In genomic region chr9:100591139-100591538, GRCh38 we compare ENCODE assay signal across 24 cellular contexts. TPM values are rescaled to one million over a fixed set of nuclear protein-coding genes. Genes with fewer than 3 reads are reported as not detected.
DNase-seq lines count a peak whose midpoint lies in the region; ATAC-seq and TF ChIP-seq lines count a peak whose summit lies in the region.
"Had no signal": no experiment of that assay in that cellular context is flagged by ENCODE, and none has a peak within 500 bp of the region (broad histone marks: within the 10 kb centered on the region; RNA-seq: fewer than 3 reads in every experiment).

No MANE protein-coding gene starts in this region.

- TF ChIP-seq POLR2A in gastrocnemius medialis (IDR thresholded peaks at IDR 0.05), result no peak

- intact Hi-C loops in gastrocnemius medialis (cut with DNase I; ENCODE audit: low total_unique reads), result loop anchor here (5.0 to 10.0 kb wide), 2 partner anchors 479 to 776 kb away; no protein-coding TSS in a partner anchor
- intact Hi-C loops in left ventricle myocardium inferior (cut with micrococcal nuclease), result no loop called here
- intact Hi-C loops in CD8-positive, alpha-beta T cell (cut with DNase I, micrococcal nuclease), result loop anchor here (10.0 kb wide), 4 partner anchors 376 to 1426 kb away; partner anchors contain the start of genes MRPL50 (in 1 of the 2) and ZNF189 (in 1 of the 2)

- H4K20me1 ChIP-seq in GM23338 (replicated peaks; ENCODE audit: insufficient read depth), result no peaks in the 10 kb centered on the region

- DNase-seq in GM23338 (ENCODE audit: low spot score) (no peak), glutamatergic neuron (no peak), gastrocnemius medialis (peak in 1 of 2 donors; percentile 35), left ventricle myocardium inferior (no peak), NCI-H1092 (lab: John Stamatoyannopoulos, UW) (no peak)
- DNase-seq in CD8-positive, alpha-beta memory T cell, result no peak
- DNase-seq in CD8-positive, alpha-beta T cell, result no peak
- DNase-seq: 8988T; ACHN; BE2C; DMS153; DND-41; H9; NCI-H1048; NCI-H1436; NCI-H187 treated with DMSO at 0.1 percent for 48 hours; NCI-H524; NCI-H82; NK-92 treated with Interleukin-12 subunit alpha and Interleukin-12 subunit beta, amount 100 ng/mL, for 24 hours; PC-3; SJCRH30 had no signal

- POLR2A ChIA-PET in CD8-positive, alpha-beta memory T cell (lab: Charles Lee), result no interaction called here
- POLR2A ChIA-PET in CD8-positive, alpha-beta T cell (lab: Charles Lee), result no interaction called here

- no peak overlapping the region for H3K4me2 ChIP-seq in GM23338

- CTCF ChIA-PET in CD8-positive, alpha-beta memory T cell (lab: Charles Lee), result interaction anchor here (1.7 to 1.8 kb wide), 2 partner anchors 10 to 11 kb away, joined by 5 to 7 read pairs; no protein-coding TSS in a partner anchor
- CTCF ChIA-PET in CD8-positive, alpha-beta T cell (lab: Charles Lee), result no interaction called here

- H2AFZ ChIP-seq in GM23338, result no peak overlapping the region

- ATAC-seq in GM23338 (peak; percentile 12; the same call in 1 of the 3 replicates), gastrocnemius medialis (peak; percentile 52 to 76)
- no peak for ATAC-seq in CD8-positive, alpha-beta T cell
- ATAC-seq: Right ventricle myocardium inferior had no signal

- H3K4me3 Mint-ChIP-seq in GM23338 (no peak overlapping the region), brain (no peak overlapping the region), glutamatergic neuron (ENCODE audit: unreplicated experiment) (no peak overlapping the region)
- H3K4me3 Mint-ChIP-seq in CD8-positive, alpha-beta memory T cell, result no peak overlapping the region
- H3K4me3 Mint-ChIP-seq in CD8-positive, alpha-beta T cell, result no peak overlapping the region
- H3K4me3 Mint-ChIP-seq: H9 had no signal

- TF ChIP-seq CTCF in GM23338 (conservative IDR thresholded peaks at IDR 0.05; ENCODE audit: low read depth in 2 of 2), result no peak
- TF ChIP-seq CTCF in brain (conservative IDR thresholded peaks at IDR 0.05), result no peak
- no peak for TF ChIP-seq CTCF in glutamatergic neuron (IDR thresholded peaks at IDR 0.05; ENCODE audit: partially characterized antibody, unreplicated experiment)
- no peak for TF ChIP-seq CTCF in gastrocnemius medialis (IDR thresholded peaks at IDR 0.05 in 4 of 5, conservative IDR thresholded peaks at IDR 0.05 in 1 of 5)
- no peak for TF ChIP-seq CTCF in left ventricle myocardium inferior (IDR thresholded peaks at IDR 0.05; ENCODE audit: borderline replicate concordance)
- no peak for TF ChIP-seq CTCF in CD8-positive, alpha-beta T cell (IDR thresholded peaks at IDR 0.05)

- H3K36me3 Mint-ChIP-seq in GM23338 (ENCODE audit: low read depth) (peaks cover 11% of the 10 kb centered on the region; the same call in 2 of the 3 replicates), brain (peaks cover 5% of the 10 kb centered on the region), glutamatergic neuron (ENCODE audit: unreplicated experiment) (no peaks in the 10 kb centered on the region)
- no peaks in the 10 kb centered on the region for H3K36me3 Mint-ChIP-seq in CD8-positive, alpha-beta memory T cell
- no peaks in the 10 kb centered on the region for H3K36me3 Mint-ChIP-seq in CD8-positive, alpha-beta T cell
- H3K36me3 Mint-ChIP-seq: CD14-positive monocyte had no signal

- in situ Hi-C loops in gastrocnemius medialis (cut with MboI; ENCODE audit: low sequenced_read_pairs in 4 of 4), result loop anchor here in 3 of 4 donors (10.0 to 25.0 kb wide), 4 partner anchors 76 to 156 kb away; partner anchors contain the start of gene MSANTD3 (in 1 of the 3)

- H3K36me3 ChIP-seq in GM23338 (ENCODE audit: insufficient read depth) (peaks cover 2% of the 10 kb centered on the region; the same call in 1 of the 2 replicates), gastrocnemius medialis (peaks cover 0 to 9% of the 10 kb centered on the region in 2 donors), left ventricle myocardium inferior (peaks cover 2% of the 10 kb centered on the region)
- no peaks in the 10 kb centered on the region for H3K36me3 ChIP-seq in CD8-positive, alpha-beta memory T cell (ENCODE audit: insufficient read depth, low read length)
- H3K36me3 ChIP-seq in CD8-positive, alpha-beta T cell (ENCODE audit: insufficient read depth, low read length), result no peaks in the 10 kb centered on the region
- H3K36me3 ChIP-seq: BE2C, SJCRH30 had no signal

- H3K4me1 ChIP-seq in GM23338 (ENCODE audit: insufficient read depth) (no peaks in the 10 kb centered on the region), gastrocnemius medialis (peaks cover 9 to 15% of the 10 kb centered on the region in 2 donors), left ventricle myocardium inferior (peaks cover 16% of the 10 kb centered on the region)
- no peaks in the 10 kb centered on the region for H3K4me1 ChIP-seq in CD8-positive, alpha-beta memory T cell (ENCODE audit: insufficient read depth, low read length)
- no peaks in the 10 kb centered on the region for H3K4me1 ChIP-seq in CD8-positive, alpha-beta T cell (ENCODE audit: insufficient read depth, low read length)
- H3K4me1 ChIP-seq: BE2C had no signal

- H3K27ac Mint-ChIP-seq in GM23338, result no peak overlapping the region
- H3K27ac Mint-ChIP-seq in brain, result peak overlapping the region in 3 of 5 experiments; percentile 12 to 49 (median 23)
- peak overlapping the region; percentile 28 for H3K27ac Mint-ChIP-seq in glutamatergic neuron (ENCODE audit: unreplicated experiment)
- no peak overlapping the region for H3K27ac Mint-ChIP-seq in CD8-positive, alpha-beta memory T cell
- H3K27ac Mint-ChIP-seq in CD8-positive, alpha-beta T cell, result no peak overlapping the region
- H3K27ac Mint-ChIP-seq: CD14-positive monocyte had no signal

- H3K4me3 ChIP-seq in GM23338 (no peak overlapping the region), gastrocnemius medialis (no peak overlapping the region), left ventricle myocardium inferior (no peak overlapping the region)
- no peak overlapping the region for H3K4me3 ChIP-seq in CD8-positive, alpha-beta memory T cell (ENCODE audit: low read length)
- no peak overlapping the region for H3K4me3 ChIP-seq in CD8-positive, alpha-beta T cell (ENCODE audit: low read depth, low read length)
- H3K4me3 ChIP-seq: SJCRH30 had no signal

- H3K27ac ChIP-seq in GM23338 (ENCODE audit: low read depth) (no peak overlapping the region), gastrocnemius medialis (peak overlapping the region; percentile 40 to 62 (median 52)), left ventricle myocardium inferior (replicated peaks) (no peak overlapping the region)
- no peak overlapping the region for H3K27ac ChIP-seq in CD8-positive, alpha-beta memory T cell (ENCODE audit: low read depth, low read length)
- no peak overlapping the region for H3K27ac ChIP-seq in CD8-positive, alpha-beta T cell (ENCODE audit: low read depth, low read length)
- H3K27ac ChIP-seq: SJCRH30 had no signal

- H3K27me3 ChIP-seq in GM23338 (ENCODE audit: insufficient read depth) (no peaks in the 10 kb centered on the region), gastrocnemius medialis (no peaks in the 10 kb centered on the region), left ventricle myocardium inferior (ENCODE audit: low read depth) (no peaks in the 10 kb centered on the region)
- H3K27me3 ChIP-seq in CD8-positive, alpha-beta memory T cell (ENCODE audit: insufficient read depth, low read length, poor library complexity, severe bottlenecking), result no peaks in the 10 kb centered on the region
- no peaks in the 10 kb centered on the region for H3K27me3 ChIP-seq in CD8-positive, alpha-beta T cell (ENCODE audit: insufficient read depth, low read length)
- H3K27me3 ChIP-seq: BE2C, SJCRH30 had no signal

- no peaks in the 10 kb centered on the region for H3K9me2 ChIP-seq in GM23338 (ENCODE audit: insufficient read depth)

- H3K79me2 ChIP-seq in GM23338 (replicated peaks; ENCODE audit: insufficient read depth), result no peaks in the 10 kb centered on the region

- H3F3A ChIP-seq in GM23338 (replicated peaks; ENCODE audit: low read depth), result no peaks in the 10 kb centered on the region

- no peaks in the 10 kb centered on the region for H3K9me3 ChIP-seq in gastrocnemius medialis
- no peaks in the 10 kb centered on the region for H3K9me3 ChIP-seq in left ventricle myocardium inferior (replicated peaks)
- no peaks in the 10 kb centered on the region for H3K9me3 ChIP-seq in CD8-positive, alpha-beta memory T cell (ENCODE audit: low read length)
- H3K9me3 ChIP-seq in CD8-positive, alpha-beta T cell (ENCODE audit: low read length), result no peaks in the 10 kb centered on the region
- H3K9me3 ChIP-seq: BE2C, SJCRH30 had no signal

- H3K27me3 Mint-ChIP-seq in GM23338 (ENCODE audit: insufficient read depth, low read depth, poor library complexity) (peaks cover 6% of the 10 kb centered on the region), brain (no peaks in the 10 kb centered on the region), glutamatergic neuron (ENCODE audit: unreplicated experiment) (peaks cover 4% of the 10 kb centered on the region)
- H3K27me3 Mint-ChIP-seq in CD8-positive, alpha-beta memory T cell, result peaks cover 0 to 4% of the 10 kb centered on the region in 2 donors
- H3K27me3 Mint-ChIP-seq in CD8-positive, alpha-beta T cell (ENCODE audit: low read depth), result no peaks in the 10 kb centered on the region

- peaks cover 3% of the 10 kb centered on the region; the same call in 1 of the 3 replicates for H3K9me3 Mint-ChIP-seq in GM23338
- no peaks in the 10 kb centered on the region for H3K9me3 Mint-ChIP-seq in brain
- peaks cover 10% of the 10 kb centered on the region for H3K9me3 Mint-ChIP-seq in glutamatergic neuron (ENCODE audit: unreplicated experiment)
- H3K9me3 Mint-ChIP-seq in CD8-positive, alpha-beta memory T cell, result no peaks in the 10 kb centered on the region
- H3K9me3 Mint-ChIP-seq in CD8-positive, alpha-beta T cell, result no peaks in the 10 kb centered on the region
- H3K9me3 Mint-ChIP-seq: H9 had no signal

- peaks cover 10% of the 10 kb centered on the region for H3K4me1 Mint-ChIP-seq in GM23338
- peaks cover 35% of the 10 kb centered on the region for H3K4me1 Mint-ChIP-seq in brain
- peaks cover 3% of the 10 kb centered on the region for H3K4me1 Mint-ChIP-seq in glutamatergic neuron (ENCODE audit: low read depth, unreplicated experiment)
- H3K4me1 Mint-ChIP-seq in CD8-positive, alpha-beta memory T cell, result peaks cover 0 to 5% (median 3%) of the 10 kb centered on the region in 3 donors
- H3K4me1 Mint-ChIP-seq in CD8-positive, alpha-beta T cell (ENCODE audit: low read depth), result peaks cover 4% of the 10 kb centered on the region

RNA-seq across cellular contexts. Expression of gene CAVIN4, which starts 13.3 kb away (rescaled TPM):
- total RNA-seq in GM23338 (2014; rRNA removed; shearing (Covaris generic)), result 6.0 and 7.9 TPM in 2 replicates
- 2.1 and 3.0 TPM in 2 replicates for polyA plus RNA-seq in GM23338 (2016; fragmentation: Nextera tagmentation; extraction: Ambion mirVana)
- polyA plus RNA-seq in brain (ENCODE audit: insufficient read depth, low read depth, low replicate concordance), result 3.9 TPM
- total RNA-seq in glutamatergic neuron (ENCODE audit: unreplicated experiment), result 32.9 TPM
- 100 to 1,000 TPM in 1 of 4 donors, 10 to 100 TPM in 3; 14.5 to 163 (median 28.9) TPM for total RNA-seq in gastrocnemius medialis
- 50.9 TPM for total RNA-seq in left ventricle myocardium inferior
- total RNA-seq in CD8-positive, alpha-beta memory T cell, result under 1 TPM; 0.20 to 0.26 TPM
- not detected for polyA plus RNA-seq in CD8-positive, alpha-beta memory T cell
- total RNA-seq in CD8-positive, alpha-beta T cell, result under 1 TPM in 1 of 2 experiments, not detected in 1; 0.19 TPM
- polyA plus RNA-seq: CD14-positive monocyte had no signal

Comparison
In these comparisons a context has a peak if more than half of its experiments do, and no peak if none do; other contexts are left out.
1. H3K27ac ChIP-seq: peak in gastrocnemius medialis (4 of 4); none in GM23338 (single experiment), left ventricle myocardium inferior (single experiment), CD8-positive, alpha-beta memory T cell (single experiment) and CD8-positive, alpha-beta T cell (single experiment).
2. H3K27ac Mint-ChIP-seq: peak in brain (3 of 5) and glutamatergic neuron (single experiment); none in GM23338 (single experiment), CD8-positive, alpha-beta memory T cell (0 of 8) and CD8-positive, alpha-beta T cell (single experiment).